Comparison of ENCODE assay signal across 10 cellular contexts in the genomic region with DNA sequence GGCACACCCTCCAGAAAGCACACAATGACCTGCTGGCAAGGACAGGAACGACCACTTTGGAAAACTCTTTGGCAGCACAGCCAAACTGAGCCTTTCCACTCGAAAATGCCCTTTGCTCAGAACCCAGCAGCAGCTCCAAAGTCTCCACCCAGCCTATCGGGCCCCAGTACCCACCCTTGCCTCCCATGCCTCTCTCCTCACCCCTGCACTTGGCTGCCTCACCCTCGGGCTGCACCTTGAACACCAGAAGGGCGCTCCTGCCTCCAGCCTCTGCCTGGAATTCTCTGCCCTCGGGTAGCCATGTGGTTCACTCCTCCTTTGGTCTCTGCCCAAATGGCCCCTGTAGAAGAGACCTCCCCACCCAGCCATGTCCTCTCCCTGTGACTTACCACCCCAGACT. TPM values are rescaled to one million over a fixed set of nuclear protein-coding genes. Genes with fewer than 3 reads are reported as not detected.
DNase-seq lines count a peak whose midpoint lies in the region; ATAC-seq and TF ChIP-seq lines count a peak whose summit lies in the region.
"Not testable (repeated sequence)": the region's sequence is repeated elsewhere in the genome, so short reads cannot be mapped to it uniquely, and the experiment has no call there.
"Had no signal": no experiment of that assay in that cellular context is flagged by ENCODE, and none has a peak within 500 bp of the region (broad histone marks: within the 10 kb centered on the region; RNA-seq: fewer than 3 reads in every experiment).

No MANE protein-coding gene starts in this region.

- H3K4me3 ChIP-seq in endodermal cell (ENCODE audit: low read length), result not testable (repeated sequence)

- not testable (repeated sequence) for ATAC-seq in WTC11

- not testable (repeated sequence) for H3K9ac ChIP-seq in endodermal cell (ENCODE audit: extremely low read depth, low read length, poor library complexity, severe bottlenecking)

- H3K27me3 Mint-ChIP-seq in WTC11 (ENCODE audit: low read depth), result peaks cover 16% of the 10 kb centered on the region
- H3K27me3 Mint-ChIP-seq in endodermal cell (ENCODE audit: insufficient read depth), result peaks cover 14% of the 10 kb centered on the region
- not testable (repeated sequence) for H3K27me3 Mint-ChIP-seq in mesothelial cell of epicardium (ENCODE audit: low read depth); neural crest cell (ENCODE audit: low read depth); type B pancreatic cell
- H3K27me3 Mint-ChIP-seq in progenitor cell of endocrine pancreas, result peaks cover 15% of the 10 kb centered on the region

- H3K4me3 Mint-ChIP-seq in WTC11; endodermal cell; mesothelial cell of epicardium; progenitor cell of endocrine pancreas (ENCODE audit: low read depth): not testable (repeated sequence)
- H3K4me3 Mint-ChIP-seq in neural crest cell, result peak overlapping the region; percentile 68
- peak overlapping the region; percentile 29 for H3K4me3 Mint-ChIP-seq in type B pancreatic cell

- not testable (repeated sequence) for H3K27ac ChIP-seq in endodermal cell (ENCODE audit: low read depth, low read length)

- CTCF ChIA-PET in WTC11 (lab: Charles Lee), result not testable (repeated sequence)

- 86% methylated on average over 4 of the region's 6 CpGs; no CpG with 5 or more reads in 1 of the 2 experiments for WGBS in endodermal cell (ENCODE audit: insufficient coverage in 1 of 2, insufficient read length in 1 of 2), 2 experiments

- H3K27me3 ChIP-seq in endodermal cell (ENCODE audit: control insufficient read depth, insufficient read depth, low read length, poor library complexity, severe bottlenecking), result not testable (repeated sequence)

- not testable (repeated sequence) for TF ChIP-seq CTCF in WTC11 (IDR thresholded peaks at IDR 0.05); endodermal cell (conservative IDR thresholded peaks at IDR 0.05); mesothelial cell of epicardium (IDR thresholded peaks at IDR 0.05; ENCODE audit: unreplicated experiment); neural crest cell (conservative IDR thresholded peaks at IDR 0.05); progenitor cell of endocrine pancreas (IDR thresholded peaks at IDR 0.05; ENCODE audit: unreplicated experiment); type B pancreatic cell (conservative IDR thresholded peaks at IDR 0.05)

- not testable (repeated sequence) for H3K36me3 ChIP-seq in endodermal cell (ENCODE audit: control insufficient read depth, insufficient read depth, low read length)

- peaks cover 23% of the 10 kb centered on the region for H3K4me1 Mint-ChIP-seq in WTC11
- H3K4me1 Mint-ChIP-seq in endodermal cell; progenitor cell of endocrine pancreas (ENCODE audit: low read depth): not testable (repeated sequence)
- peaks cover 20% of the 10 kb centered on the region for H3K4me1 Mint-ChIP-seq in mesothelial cell of epicardium
- peaks cover 22% of the 10 kb centered on the region for H3K4me1 Mint-ChIP-seq in neural crest cell
- peaks cover 11% of the 10 kb centered on the region for H3K4me1 Mint-ChIP-seq in type B pancreatic cell (ENCODE audit: unreplicated experiment)

- POLR2A ChIA-PET in WTC11 (lab: Charles Lee), result not testable (repeated sequence)

- H3K4me1 ChIP-seq in endodermal cell (ENCODE audit: control insufficient read depth, insufficient read depth, low read length), result not testable (repeated sequence)

- peak overlapping the region; percentile 19; the same call in 1 of the 2 replicates for H3K27ac Mint-ChIP-seq in WTC11
- peak overlapping the region; percentile 8 for H3K27ac Mint-ChIP-seq in endodermal cell
- H3K27ac Mint-ChIP-seq in mesothelial cell of epicardium, result peak overlapping the region; percentile 28
- H3K27ac Mint-ChIP-seq in neural crest cell (ENCODE audit: unreplicated experiment); type B pancreatic cell: not testable (repeated sequence)
- peak overlapping the region; percentile 83 for H3K27ac Mint-ChIP-seq in progenitor cell of endocrine pancreas

- not testable (repeated sequence) for H3K9me3 ChIP-seq in endodermal cell (ENCODE audit: control insufficient read depth, low read length)

- not testable (repeated sequence) for H3K36me3 Mint-ChIP-seq in WTC11; endodermal cell (ENCODE audit: low read depth); mesothelial cell of epicardium; neural crest cell (ENCODE audit: low read depth); progenitor cell of endocrine pancreas (ENCODE audit: insufficient read depth); type B pancreatic cell

- DNase-seq in NCI-H69 (lab: John Stamatoyannopoulos, UW) (peak; percentile 51), endodermal cell (peak; percentile 40)
- DNase-seq in WTC11 (ENCODE audit: low spot score); mesothelial cell of epicardium (ENCODE audit: low spot score in 2 of 2, unreplicated experiment in 2 of 2); neural crest cell (ENCODE audit: low read depth, low spot score); progenitor cell of endocrine pancreas (ENCODE audit: low spot score, unreplicated experiment); type B pancreatic cell (ENCODE audit: extremely low spot score, unreplicated experiment): not testable (repeated sequence)

- H3K9me3 Mint-ChIP-seq in WTC11; endodermal cell; mesothelial cell of epicardium; neural crest cell; progenitor cell of endocrine pancreas (ENCODE audit: low read depth); type B pancreatic cell: not testable (repeated sequence)

RNA-seq across cellular contexts. Expression of gene SPN, which starts 46.9 kb away (rescaled TPM):
- total RNA-seq in WTC11 (2021) (2.3 to 2.4 TPM (median 2.3 TPM) in 3 replicates), endodermal cell (under 1 TPM in 1 of 2 donors, not detected in 1; 0.86 TPM), mesothelial cell of epicardium (0.38 to 0.63 TPM (median 0.57 TPM) in 3 replicates), neural crest cell (0.07 and 0.16 TPM in 2 replicates), progenitor cell of endocrine pancreas (0.19 and 0.20 TPM in 2 replicates), type B pancreatic cell (ENCODE audit: low replicate concordance) (0.14 and 0.31 TPM in 2 replicates)
- polyA plus RNA-seq in endodermal cell (2013, experiment 1 of 2), result 0.28 TPM
- 0.29 TPM for polyA plus RNA-seq in endodermal cell (2013, experiment 2 of 2)
- total RNA-seq: A673, GM23248 had no signal
- polyA plus RNA-seq: BJ, GM23248 had no signal
